In the genomic region with DNA sequence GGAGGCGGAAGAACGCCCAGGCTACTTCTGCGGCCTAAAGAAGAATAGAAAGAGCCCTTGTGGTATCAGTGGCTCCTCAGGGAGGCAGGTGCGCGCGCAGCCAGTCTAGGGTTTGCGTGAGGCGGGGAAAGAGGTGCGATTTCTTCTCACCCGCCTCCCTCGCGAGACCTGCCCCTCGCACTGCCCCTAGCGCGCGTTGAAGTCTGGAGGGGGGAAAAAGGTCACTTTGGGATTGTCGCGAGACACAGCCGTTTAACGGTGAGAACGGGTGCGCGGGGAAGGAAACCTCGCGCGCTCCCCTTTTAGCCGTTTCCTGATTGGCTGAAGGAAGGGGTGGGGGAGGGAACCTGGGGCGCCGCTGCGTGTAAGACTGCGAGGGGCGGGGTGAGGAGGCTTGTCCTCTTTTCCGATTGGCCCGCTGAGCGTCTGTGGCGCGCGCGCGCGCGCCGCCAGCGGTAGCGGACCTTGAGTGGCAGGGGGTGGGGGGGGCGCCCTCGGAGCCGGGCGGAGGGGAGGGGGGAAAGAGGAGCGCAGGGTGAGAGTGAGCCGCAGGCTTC, we compare ENCODE assay signal across 8 cellular contexts. TPM values are rescaled to one million over a fixed set of nuclear protein-coding genes. Genes with fewer than 3 reads are reported as not detected.
A peak's percentile ranks its signal among the peaks of the same experiment; 100 is the strongest.
DNase-seq lines count a peak whose midpoint lies in the region; ATAC-seq and TF ChIP-seq lines count a peak whose summit lies in the region.

A gene with protein sequence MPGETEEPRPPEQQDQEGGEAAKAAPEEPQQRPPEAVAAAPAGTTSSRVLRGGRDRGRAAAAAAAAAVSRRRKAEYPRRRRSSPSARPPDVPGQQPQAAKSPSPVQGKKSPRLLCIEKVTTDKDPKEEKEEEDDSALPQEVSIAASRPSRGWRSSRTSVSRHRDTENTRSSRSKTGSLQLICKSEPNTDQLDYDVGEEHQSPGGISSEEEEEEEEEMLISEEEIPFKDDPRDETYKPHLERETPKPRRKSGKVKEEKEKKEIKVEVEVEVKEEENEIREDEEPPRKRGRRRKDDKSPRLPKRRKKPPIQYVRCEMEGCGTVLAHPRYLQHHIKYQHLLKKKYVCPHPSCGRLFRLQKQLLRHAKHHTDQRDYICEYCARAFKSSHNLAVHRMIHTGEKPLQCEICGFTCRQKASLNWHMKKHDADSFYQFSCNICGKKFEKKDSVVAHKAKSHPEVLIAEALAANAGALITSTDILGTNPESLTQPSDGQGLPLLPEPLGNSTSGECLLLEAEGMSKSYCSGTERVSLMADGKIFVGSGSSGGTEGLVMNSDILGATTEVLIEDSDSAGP (plus strand): TSS at position 429 of the 557 bp plus-strand sequence. CDS start 219 bp downstream, outside the sequence.

- peak within 1 kb of the TSS; percentile 100 for H3K27ac Mint-ChIP-seq in CD4-positive, CD25-positive, alpha-beta regulatory T cell

- H3K4me3 ChIP-seq in CD4-positive, CD25-positive, alpha-beta regulatory T cell (ENCODE audit: low read depth, low read length), result peak within 1 kb of the TSS; percentile 99
- peak within 1 kb of the TSS; percentile 72 for H3K4me3 ChIP-seq in lower lobe of right lung

- H3K27me3 ChIP-seq in CD4-positive, CD25-positive, alpha-beta regulatory T cell (ENCODE audit: control insufficient read depth, insufficient read depth, low read length), result no peaks in the 10 kb centered on the region
- H3K27me3 ChIP-seq in lower lobe of right lung (ENCODE audit: low read depth), result no peaks in the 10 kb centered on the region

- peak; percentile 94 to 99 (median 95) for DNase-seq in CD4-positive, CD25-positive, alpha-beta regulatory T cell
- DNase-seq in HT-29 (ENCODE audit: low spot score) (peak; percentile 99), NOMO-1 (lab: John Stamatoyannopoulos, UW; ENCODE audit: unreplicated experiment in 2 of 2) (peak; percentile 96 to 97), lower lobe of right lung (peak; percentile 98)
- peak; percentile 97 for DNase-seq in activated CD8-positive, alpha-beta memory T cell treated with anti-CD3 and anti-CD28 coated beads for 24 hours
- peak; percentile 95 for DNase-seq in effector CD4-positive, alpha-beta T cell
- DNase-seq in stimulated activated CD4-positive, alpha-beta T cell treated with anti-CD3 and anti-CD28 coated beads, TNF-alpha, amount 100 ng/mL, for 1 hour (ENCODE audit: low read depth in 3 of 3, low spot score in 1 of 3), result peak; percentile 95 to 96 (median 95)

- peak within 1 kb of the TSS; percentile 92 to 100 (median 100) for H3K4me3 Mint-ChIP-seq in CD4-positive, CD25-positive, alpha-beta regulatory T cell

- peaks cover 78% of the 10 kb centered on the region for H3K4me1 ChIP-seq in CD4-positive, CD25-positive, alpha-beta regulatory T cell (ENCODE audit: control insufficient read depth, insufficient read depth, low read length, poor library complexity, severe bottlenecking)
- H3K4me1 ChIP-seq in lower lobe of right lung, result peaks cover 67% of the 10 kb centered on the region

- intact Hi-C loops in lower lobe of right lung (cut with DNase I), result no loop called here

- H3K27me3 Mint-ChIP-seq in CD4-positive, CD25-positive, alpha-beta regulatory T cell, result peaks cover 23% of the 10 kb centered on the region

- H3K27ac ChIP-seq in CD4-positive, CD25-positive, alpha-beta regulatory T cell (ENCODE audit: insufficient read depth, low read length, poor library complexity, severe bottlenecking), result peak within 1 kb of the TSS; percentile 100
- peak within 1 kb of the TSS; percentile 98 for H3K27ac ChIP-seq in lower lobe of right lung

- peaks cover 0 to 4% (median 0%) of the 10 kb centered on the region in 7 donors for H3K9me3 Mint-ChIP-seq in CD4-positive, CD25-positive, alpha-beta regulatory T cell

- H3K36me3 ChIP-seq in CD4-positive, CD25-positive, alpha-beta regulatory T cell (ENCODE audit: control insufficient read depth, insufficient read depth, low read length), result no peaks in the 10 kb centered on the region
- H3K36me3 ChIP-seq in lower lobe of right lung, result no peaks in the 10 kb centered on the region

- no peak for TF ChIP-seq CTCF in lower lobe of right lung (IDR thresholded peaks at IDR 0.05)

- no peaks in the 10 kb centered on the region for H3K9me3 ChIP-seq in CD4-positive, CD25-positive, alpha-beta regulatory T cell (ENCODE audit: control insufficient read depth in 2 of 2, low read length in 2 of 2)
- no peaks in the 10 kb centered on the region for H3K9me3 ChIP-seq in lower lobe of right lung

- ATAC-seq in CD4-positive, CD25-positive, alpha-beta regulatory T cell (ENCODE audit: low read depth in 2 of 2), result peak; percentile 66 to 70
- ATAC-seq in GM19467 (IDR thresholded peaks at IDR 0.05; ENCODE audit: unreplicated experiment), result peak; percentile 34
- peak; percentile 91 to 95 for ATAC-seq in lower lobe of right lung

- peaks cover 6% of the 10 kb centered on the region for H3K36me3 Mint-ChIP-seq in CD4-positive, CD25-positive, alpha-beta regulatory T cell

- peaks cover 15 to 80% (median 52%) of the 10 kb centered on the region in 4 donors for H3K4me1 Mint-ChIP-seq in CD4-positive, CD25-positive, alpha-beta regulatory T cell

RNA-seq across cellular contexts. Expression of the gene that starts here (rescaled TPM):
- total RNA-seq in CD4-positive, CD25-positive, alpha-beta regulatory T cell, result 46.5 TPM
- 1 to 10 TPM; 5.0 to 8.6 (median 6.8) TPM for polyA plus RNA-seq in CD4-positive, CD25-positive, alpha-beta regulatory T cell
- total RNA-seq in HT-29 (2014; rRNA removed; shearing (Covaris generic)), result 42.8 TPM in 2 replicates
- 44.5 TPM for total RNA-seq in lower lobe of right lung

Comparison
In these comparisons a context has a peak if more than half of its experiments do, and no peak if none do; other contexts are left out.
1. Peak in every context shown above with its lines: DNase-seq, ATAC-seq, H3K4me3 ChIP-seq and H3K27ac ChIP-seq.
2. ATAC-seq: peak in every context shown above with its lines; median percentile 93 in lower lobe of right lung; 68 in CD4-positive, CD25-positive, alpha-beta regulatory T cell; 34 in GM19467.